In genomic region chr12:121366063-121366459, GRCh38 we compare ENCODE assay signal across 12 cellular contexts.
"Had no signal": no experiment of that assay in that cellular context is flagged by ENCODE, and none has a peak within 500 bp of the region (broad histone marks: within the 10 kb centered on the region; RNA-seq: fewer than 3 reads in every experiment).

No MANE protein-coding gene starts in this region.

- H3K36me3 Mint-ChIP-seq: memory B cell; stimulated activated effector memory CD8-positive, alpha-beta T cell treated with anti-CD3 and anti-CD28 coated beads, Interleukin-12 subunit alpha, Interleukin-12 subunit beta, amount 100 ng/mL, for 72 hours had no signal

- DNase-seq: activated naive CD8-positive, alpha-beta T cell treated with anti-CD3 and anti-CD28 coated beads, Interleukin-2, amount 50 U/mL, for 24 hours; activated T-cell treated with anti-CD3 and anti-CD28 coated beads, Interleukin-2, amount 50 U/mL, for 48 hours; dorsolateral prefrontal cortex; left lung; posterior cingulate gyrus; small intestine; thyroid gland had no signal

- H3K27ac Mint-ChIP-seq: activated naive CD8-positive, alpha-beta T cell treated with anti-CD3 and anti-CD28 coated beads, Interleukin-2, amount 50 U/mL, for 24 hours; memory B cell; stimulated activated effector memory CD8-positive, alpha-beta T cell treated with anti-CD3 and anti-CD28 coated beads, Interleukin-12 subunit alpha, Interleukin-12 subunit beta, amount 100 ng/mL, for 72 hours had no signal

- H3K27ac ChIP-seq: dorsolateral prefrontal cortex, left lung, thyroid gland had no signal

- H3K4me1 ChIP-seq: thyroid gland had no signal

- H3K9me3 ChIP-seq: left lung, thyroid gland had no signal

- H3K4me3 Mint-ChIP-seq: activated naive CD8-positive, alpha-beta T cell treated with anti-CD3 and anti-CD28 coated beads, Interleukin-2, amount 50 U/mL, for 24 hours; memory B cell; nephron; stimulated activated effector memory CD8-positive, alpha-beta T cell treated with anti-CD3 and anti-CD28 coated beads, Interleukin-12 subunit alpha, Interleukin-12 subunit beta, amount 100 ng/mL, for 72 hours had no signal

- H3K9me3 Mint-ChIP-seq: activated naive CD8-positive, alpha-beta T cell treated with anti-CD3 and anti-CD28 coated beads, Interleukin-2, amount 50 U/mL, for 24 hours; memory B cell; nephron; stimulated activated effector memory CD8-positive, alpha-beta T cell treated with anti-CD3 and anti-CD28 coated beads, Interleukin-12 subunit alpha, Interleukin-12 subunit beta, amount 100 ng/mL, for 72 hours had no signal

- ATAC-seq: activated CD4-positive, CD25-positive, alpha-beta regulatory T cell treated with anti-CD3 and anti-CD28 coated beads, Interleukin-2, amount 50 U/mL, for 24 hours; activated naive CD8-positive, alpha-beta T cell treated with anti-CD3 and anti-CD28 coated beads, Interleukin-2, amount 50 U/mL, for 24 hours; esophagus mucosa; left lung; stimulated activated effector memory CD8-positive, alpha-beta T cell treated with anti-CD3 and anti-CD28 coated beads, Interleukin-12 subunit alpha, Interleukin-12 subunit beta, amount 100 ng/mL, for 72 hours had no signal

- H3K4me3 ChIP-seq: dorsolateral prefrontal cortex, left lung, thyroid gland had no signal

- H3K36me3 ChIP-seq: left lung, thyroid gland had no signal

- H3K4me1 Mint-ChIP-seq: activated naive CD8-positive, alpha-beta T cell treated with anti-CD3 and anti-CD28 coated beads, Interleukin-2, amount 50 U/mL, for 24 hours; nephron had no signal

- H3K27me3 ChIP-seq: dorsolateral prefrontal cortex, thyroid gland had no signal
